Comparison of ENCODE assay signal across 1 cellular context in genomic region chr6:105855433-105855832, GRCh38.
A peak's percentile ranks its signal among the peaks of the same experiment; 100 is the strongest.
TF ChIP-seq lines count a peak whose summit lies in the region.

No MANE protein-coding gene starts in this region.

TF ChIP-seq in K562, 482 proteins besides CTCF, POLR2A, EP300 and RAD21 (continued from another document):
- no peak for TF ChIP-seq MCM3 (IDR thresholded peaks at IDR 0.05)
- TF ChIP-seq KLF1 (tag; IDR thresholded peaks at IDR 0.05), result no peak
- no peak for TF ChIP-seq KDM4B (IDR thresholded peaks at IDR 0.05; ENCODE audit: borderline replicate concordance in 2 of 2, low read depth in 1 of 2)
- peak; percentile 49 for TF ChIP-seq CBFA2T3 (IDR thresholded peaks at IDR 0.05)
